ENCODE assay signal across 8 cellular contexts in the genomic region with DNA sequence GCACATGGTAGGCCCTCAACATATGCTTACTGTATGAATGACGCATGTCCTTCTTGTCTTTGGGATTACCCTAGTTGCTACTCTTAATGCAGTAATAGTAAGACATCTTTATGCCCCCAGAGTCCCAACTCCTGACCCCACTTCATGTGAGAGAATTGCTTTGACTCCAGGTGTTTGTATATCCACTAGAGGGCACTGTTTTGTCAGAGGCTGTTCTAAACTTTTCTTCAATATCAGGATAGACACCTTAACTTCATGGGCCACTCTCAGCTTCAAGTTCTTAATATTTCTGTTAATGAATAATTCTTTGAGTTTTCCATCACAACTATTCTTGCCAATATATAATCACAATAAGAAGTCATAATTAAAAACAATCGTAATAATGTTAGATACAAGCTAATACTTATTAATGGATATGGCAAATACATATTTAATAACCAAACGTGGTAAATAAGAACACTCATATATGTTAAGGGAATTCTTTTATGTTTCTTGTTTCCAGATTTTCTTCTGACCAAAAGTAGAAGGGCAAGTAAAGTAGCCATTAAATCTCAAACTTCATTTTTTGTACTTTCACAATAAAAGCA.
DNase-seq lines count a peak whose midpoint lies in the region; ATAC-seq and TF ChIP-seq lines count a peak whose summit lies in the region.

No MANE protein-coding gene starts in this region.

- H3K4me3 ChIP-seq in CD4-positive, CD25-positive, alpha-beta regulatory T cell (ENCODE audit: low read depth, low read length) = no peak overlapping the region
- no peak overlapping the region for H3K4me3 ChIP-seq in foreskin fibroblast (ENCODE audit: low read depth in 1 of 2, low read length in 2 of 2)
- H3K4me3 ChIP-seq in gastrocnemius medialis = no peak overlapping the region

- no peak overlapping the region for H3K27ac Mint-ChIP-seq in CD4-positive, CD25-positive, alpha-beta regulatory T cell

- H3K9me3 Mint-ChIP-seq in CD4-positive, CD25-positive, alpha-beta regulatory T cell = peaks cover 3 to 15% (median 4%) of the 10 kb centered on the region in 7 donors

- intact Hi-C loops in gastrocnemius medialis (cut with DNase I; ENCODE audit: low total_unique reads) = loop anchor here (5.0 kb wide), 2 partner anchors 376 to 1356 kb away; no protein-coding TSS in a partner anchor

- no peaks in the 10 kb centered on the region for H3K9me3 ChIP-seq in CD4-positive, CD25-positive, alpha-beta regulatory T cell (ENCODE audit: control insufficient read depth in 2 of 2, low read length in 2 of 2)
- no peaks in the 10 kb centered on the region for H3K9me3 ChIP-seq in gastrocnemius medialis

- no peak overlapping the region for H3K27ac ChIP-seq in CD4-positive, CD25-positive, alpha-beta regulatory T cell (ENCODE audit: insufficient read depth, low read length, poor library complexity, severe bottlenecking)
- H3K27ac ChIP-seq in gastrocnemius medialis = no peak overlapping the region

- no peaks in the 10 kb centered on the region for H3K36me3 ChIP-seq in CD4-positive, CD25-positive, alpha-beta regulatory T cell (ENCODE audit: control insufficient read depth, insufficient read depth, low read length)
- H3K36me3 ChIP-seq in gastrocnemius medialis = no peaks in the 10 kb centered on the region

- H3K4me3 Mint-ChIP-seq in CD4-positive, CD25-positive, alpha-beta regulatory T cell = no peak overlapping the region

- no peaks in the 10 kb centered on the region for H3K36me3 Mint-ChIP-seq in CD4-positive, CD25-positive, alpha-beta regulatory T cell

- in situ Hi-C loops in SK-MEL-5 (cut with HindIII; ENCODE audit: low pct_unique_long_range_greater_than_20kb, low sequenced_read_pairs) (no loop called here), gastrocnemius medialis (cut with MboI; ENCODE audit: low sequenced_read_pairs in 4 of 4) (loop anchor here in 1 of 4 donors (25.0 kb wide), 1 partner anchor 1361 kb away; no protein-coding TSS in a partner anchor)

- no peaks in the 10 kb centered on the region for H3K27me3 Mint-ChIP-seq in CD4-positive, CD25-positive, alpha-beta regulatory T cell

- TF ChIP-seq POLR2A in gastrocnemius medialis (IDR thresholded peaks at IDR 0.05) = no peak

- no peak for ATAC-seq in CD4-positive, CD25-positive, alpha-beta regulatory T cell (ENCODE audit: low read depth in 2 of 2)
- ATAC-seq in GM19452 (IDR thresholded peaks at IDR 0.05; ENCODE audit: unreplicated experiment) (peak; percentile 75), gastrocnemius medialis (no peak), HG03135 (IDR thresholded peaks at IDR 0.05; ENCODE audit: unreplicated experiment) (no peak)

- H3K27me3 ChIP-seq in CD4-positive, CD25-positive, alpha-beta regulatory T cell (ENCODE audit: control insufficient read depth, insufficient read depth, low read length) = no peaks in the 10 kb centered on the region
- H3K27me3 ChIP-seq in gastrocnemius medialis = peaks cover 0 to 2% (median 0%) of the 10 kb centered on the region in 3 donors

- peak in 2 of 3 donors; percentile 5 to 7 for DNase-seq in CD4-positive, CD25-positive, alpha-beta regulatory T cell
- DNase-seq in LoVo (ENCODE audit: low spot score) (peak; percentile 51), SK-MEL-5 (ENCODE audit: low read depth, low spot score) (peak; percentile 72), foreskin fibroblast (no peak), gastrocnemius medialis (no peak)
- DNase-seq in stimulated activated naive CD4-positive, alpha-beta T cell treated with Interleukin-2 at 50 U/mL for 16 hours (lab: John Stamatoyannopoulos, UW) = no peak

- peak; percentile 4 for TF ChIP-seq CTCF in foreskin fibroblast (IDR thresholded peaks at IDR 0.05; ENCODE audit: low read depth, low read length)
- peak in 4 of 5 experiments; percentile 13 to 64 (median 33) for TF ChIP-seq CTCF in gastrocnemius medialis (IDR thresholded peaks at IDR 0.05 in 4 of 5, conservative IDR thresholded peaks at IDR 0.05 in 1 of 5)

- no peaks in the 10 kb centered on the region for H3K4me1 ChIP-seq in CD4-positive, CD25-positive, alpha-beta regulatory T cell (ENCODE audit: control insufficient read depth, insufficient read depth, low read length, poor library complexity, severe bottlenecking)
- H3K4me1 ChIP-seq in gastrocnemius medialis = no peaks in the 10 kb centered on the region

- H3K4me1 Mint-ChIP-seq in CD4-positive, CD25-positive, alpha-beta regulatory T cell = no peaks in the 10 kb centered on the region

Comparison
In these comparisons a context has a peak if more than half of its experiments do, and no peak if none do; other contexts are left out.
1. DNase-seq: peak in CD4-positive, CD25-positive, alpha-beta regulatory T cell (2 of 3), LoVo (single experiment) and SK-MEL-5 (single experiment); none in foreskin fibroblast (0 of 2), gastrocnemius medialis (0 of 2) and stimulated activated naive CD4-positive, alpha-beta T cell treated with Interleukin-2 at 50 U/mL for 16 hours (single experiment).